2 cellular contexts compared by ENCODE assay signal in the genomic region with DNA sequence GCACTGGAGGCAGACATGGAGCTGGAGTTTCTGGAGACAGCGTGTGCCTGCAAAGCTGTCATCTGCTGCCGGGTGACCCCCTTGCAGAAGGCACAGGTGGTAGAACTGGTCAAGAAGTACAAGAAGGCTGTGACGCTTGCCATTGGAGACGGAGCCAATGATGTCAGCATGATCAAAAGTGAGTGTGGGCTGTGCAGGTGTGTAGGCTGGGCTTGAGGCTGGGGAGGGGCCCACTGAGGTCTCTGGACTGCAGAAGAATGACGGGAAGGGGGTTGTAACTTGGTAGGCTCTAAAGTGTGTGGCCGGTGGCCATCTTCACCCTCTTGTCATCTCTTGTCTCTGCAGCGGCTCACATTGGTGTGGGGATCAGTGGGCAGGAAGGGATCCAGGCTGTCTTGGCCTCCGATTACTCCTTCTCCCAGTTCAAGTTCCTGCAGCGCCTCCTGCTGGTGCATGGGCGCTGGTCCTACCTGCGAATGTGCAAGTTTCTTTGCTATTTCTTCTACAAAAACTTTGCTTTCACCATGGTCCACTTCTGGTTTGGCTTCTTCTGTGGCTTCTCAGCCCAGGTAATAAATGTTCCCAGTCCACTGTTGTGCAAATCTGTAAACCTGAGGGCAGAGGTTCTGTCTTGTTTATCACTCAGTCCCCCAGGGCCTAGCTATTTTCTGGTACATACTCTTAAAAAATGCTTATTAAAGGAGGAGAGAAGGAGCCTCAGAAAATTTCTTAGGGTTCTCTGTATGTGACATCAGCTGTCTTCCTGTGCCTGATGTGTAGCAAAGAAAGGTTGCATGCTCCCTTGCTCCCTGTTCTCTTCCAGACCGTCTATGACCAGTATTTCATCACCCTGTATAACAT.
A peak's percentile ranks its signal among the peaks of the same experiment; 100 is the strongest.
TF ChIP-seq lines count a peak whose summit lies in the region.

No MANE protein-coding gene starts in this region.

TF ChIP-seq in A549, 52 proteins besides CTCF, POLR2A, EP300 and RAD21:
- TF ChIP-seq HOXA7 (CRISPR knock-in tag; IDR thresholded peaks at IDR 0.05) (no peak), BCL3 (IDR thresholded peaks at IDR 0.05) (no peak), SMC3 (IDR thresholded peaks at IDR 0.05) (peak; percentile 36; the same call in 2 of the 3 replicates), FOSL2 (IDR thresholded peaks at IDR 0.05) (no peak), FOSL2 (CRISPR knock-in tag; IDR thresholded peaks at IDR 0.05) (no peak), FOSB (CRISPR knock-in tag; IDR thresholded peaks at IDR 0.05) (no peak), SREBF2 (IDR thresholded peaks at IDR 0.05) (no peak)
- TF ChIP-seq, protein P1, sequence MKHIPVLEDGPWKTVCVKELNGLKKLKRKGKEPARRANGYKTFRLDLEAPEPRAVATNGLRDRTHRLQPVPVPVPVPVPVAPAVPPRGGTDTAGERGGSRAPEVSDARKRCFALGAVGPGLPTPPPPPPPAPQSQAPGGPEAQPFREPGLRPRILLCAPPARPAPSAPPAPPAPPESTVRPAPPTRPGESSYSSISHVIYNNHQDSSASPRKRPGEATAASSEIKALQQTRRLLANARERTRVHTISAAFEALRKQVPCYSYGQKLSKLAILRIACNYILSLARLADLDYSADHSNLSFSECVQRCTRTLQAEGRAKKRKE (CRISPR knock-in tag; IDR thresholded peaks at IDR 0.05; ENCODE audit: low read depth), result no peak
- TF ChIP-seq, protein P2, sequence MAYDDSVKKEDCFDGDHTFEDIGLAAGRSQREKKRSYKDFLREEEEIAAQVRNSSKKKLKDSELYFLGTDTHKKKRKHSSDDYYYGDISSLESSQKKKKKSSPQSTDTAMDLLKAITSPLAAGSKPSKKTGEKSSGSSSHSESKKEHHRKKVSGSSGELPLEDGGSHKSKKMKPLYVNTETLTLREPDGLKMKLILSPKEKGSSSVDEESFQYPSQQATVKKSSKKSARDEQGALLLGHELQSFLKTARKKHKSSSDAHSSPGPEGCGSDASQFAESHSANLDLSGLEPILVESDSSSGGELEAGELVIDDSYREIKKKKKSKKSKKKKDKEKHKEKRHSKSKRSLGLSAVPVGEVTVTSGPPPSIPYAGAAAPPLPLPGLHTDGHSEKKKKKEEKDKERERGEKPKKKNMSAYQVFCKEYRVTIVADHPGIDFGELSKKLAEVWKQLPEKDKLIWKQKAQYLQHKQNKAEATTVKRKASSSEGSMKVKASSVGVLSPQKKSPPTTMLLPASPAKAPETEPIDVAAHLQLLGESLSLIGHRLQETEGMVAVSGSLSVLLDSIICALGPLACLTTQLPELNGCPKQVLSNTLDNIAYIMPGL (CRISPR knock-in tag; IDR thresholded peaks at IDR 0.05; ENCODE audit: borderline replicate concordance), result no peak

TF ChIP-seq in K562, 482 proteins besides CTCF, POLR2A, EP300 and RAD21:
- TF ChIP-seq SMC3 (conservative IDR thresholded peaks at IDR 0.05; ENCODE audit: insufficient read depth, low read depth, low read length) (peak; percentile 73), ZNF740 (CRISPR knock-in tag; IDR thresholded peaks at IDR 0.05) (0 out of 2 replicates have a peak, but pooled peaks have one; percentile 28), ZNF740 (tag; IDR thresholded peaks at IDR 0.05) (no peak), HDGF (IDR thresholded peaks at IDR 0.05) (0 out of 2 replicates have a peak, but pooled peaks have one; percentile 24), CTCFL (IDR thresholded peaks at IDR 0.05; ENCODE audit: borderline replicate concordance, insufficient read depth, low read depth, low read length, poor library complexity, severe bottlenecking) (peak; percentile 27), NR1H2 (CRISPR knock-in tag; IDR thresholded peaks at IDR 0.05) (no peak), STAG1 (CRISPR knock-in tag; IDR thresholded peaks at IDR 0.05; ENCODE audit: borderline replicate concordance) (peak; percentile 26; the same call in 1 of the 2 replicates), JUND (IDR thresholded peaks at IDR 0.05; ENCODE audit: borderline replicate concordance, low read depth, low read length) (0 out of 2 replicates have a peak, but pooled peaks have one; percentile 25), JUND (tag; IDR thresholded peaks at IDR 0.05; ENCODE audit: borderline replicate concordance, low read depth, low read length) (no peak), ZNF324 (CRISPR knock-in tag; IDR thresholded peaks at IDR 0.05) (no peak), U2AF2 (optimal IDR thresholded peaks at IDR 0.05; ENCODE audit: low read depth, low read length) (no peak), TBL1XR1 (IDR thresholded peaks at IDR 0.05; ENCODE audit: low read length in 2 of 2) (0 out of 4 replicates have a peak, but pooled peaks of 1 of the 2 experiments have one; percentile 18), NFRKB (IDR thresholded peaks at IDR 0.05; ENCODE audit: low read depth) (no peak), NCOR1 (IDR thresholded peaks at IDR 0.05) (no peak), ZNF764 (CRISPR knock-in tag; IDR thresholded peaks at IDR 0.05; ENCODE audit: low read depth) (peak; percentile 95)
- TF ChIP-seq, protein P3, sequence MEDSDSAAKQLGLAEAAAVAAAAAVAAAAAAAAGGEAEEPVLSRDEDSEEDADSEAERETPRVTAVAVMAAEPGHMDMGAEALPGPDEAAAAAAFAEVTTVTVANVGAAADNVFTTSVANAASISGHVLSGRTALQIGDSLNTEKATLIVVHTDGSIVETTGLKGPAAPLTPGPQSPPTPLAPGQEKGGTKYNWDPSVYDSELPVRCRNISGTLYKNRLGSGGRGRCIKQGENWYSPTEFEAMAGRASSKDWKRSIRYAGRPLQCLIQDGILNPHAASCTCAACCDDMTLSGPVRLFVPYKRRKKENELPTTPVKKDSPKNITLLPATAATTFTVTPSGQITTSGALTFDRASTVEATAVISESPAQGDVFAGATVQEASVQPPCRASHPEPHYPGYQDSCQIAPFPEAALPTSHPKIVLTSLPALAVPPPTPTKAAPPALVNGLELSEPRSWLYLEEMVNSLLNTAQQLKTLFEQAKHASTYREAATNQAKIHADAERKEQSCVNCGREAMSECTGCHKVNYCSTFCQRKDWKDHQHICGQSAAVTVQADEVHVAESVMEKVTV (CRISPR knock-in tag; IDR thresholded peaks at IDR 0.05), result peak; percentile 46; the same call in 1 of the 2 replicates
- TF ChIP-seq, protein P4, sequence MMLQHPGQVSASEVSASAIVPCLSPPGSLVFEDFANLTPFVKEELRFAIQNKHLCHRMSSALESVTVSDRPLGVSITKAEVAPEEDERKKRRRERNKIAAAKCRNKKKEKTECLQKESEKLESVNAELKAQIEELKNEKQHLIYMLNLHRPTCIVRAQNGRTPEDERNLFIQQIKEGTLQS (IDR thresholded peaks at IDR 0.05), result 0 out of 2 replicates have a peak, but pooled peaks have one; percentile 8
- TF ChIP-seq, protein P4 (CRISPR knock-in tag; conservative IDR thresholded peaks at IDR 0.05), result no peak
